Comparison of ENCODE assay signal across 23 cellular contexts in the genomic region with DNA sequence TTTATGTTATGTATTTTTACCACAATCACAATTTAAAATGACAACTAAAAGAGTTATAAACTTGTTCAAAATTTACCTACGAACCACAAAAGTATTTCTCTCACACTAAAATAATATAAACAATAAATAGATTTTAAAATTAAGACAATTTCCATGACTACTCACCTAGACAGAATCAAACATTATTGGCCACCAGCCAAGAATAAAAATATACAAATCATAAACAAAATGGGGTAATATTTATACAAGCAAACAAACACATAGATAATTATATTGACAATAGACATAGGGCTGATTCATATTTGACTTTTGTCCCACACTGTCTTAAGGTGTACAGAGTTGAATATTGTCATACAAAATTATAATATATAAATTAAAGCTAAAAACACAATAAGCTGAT.
"Had no signal": no experiment of that assay in that cellular context is flagged by ENCODE, and none has a peak within 500 bp of the region (broad histone marks: within the 10 kb centered on the region; RNA-seq: fewer than 3 reads in every experiment).

No MANE protein-coding gene starts in this region.

- H3K36me3 ChIP-seq: heart right ventricle, lower lobe of right lung, neural progenitor cell, prostate gland, sigmoid colon, stomach, tibial artery had no signal

- H3K4me3 ChIP-seq: dorsolateral prefrontal cortex, heart right ventricle, lower lobe of right lung, neural progenitor cell, prostate gland, sigmoid colon, stomach, testis, tibial artery had no signal

- H3K27ac ChIP-seq: dorsolateral prefrontal cortex, epithelial cell of prostate, heart right ventricle, lower lobe of right lung, neural progenitor cell, prostate gland, sigmoid colon, stomach, testis, tibial artery had no signal

- DNase-seq: dorsolateral prefrontal cortex; effector CD4-positive, alpha-beta T cell; foreskin fibroblast; glutamatergic neuron; heart right ventricle; hippocampal formation; islet precursor cell; left ventricle myocardium superior; lower lobe of right lung; naive thymus-derived CD8-positive, alpha-beta T cell; right cardiac atrium; sigmoid colon; stimulated activated CD4-positive, alpha-beta T cell treated with anti-CD3 and anti-CD28 coated beads, Interleukin-2, amount 100 ng/mL, for 24 hours; stimulated activated CD4-positive, alpha-beta T cell treated with anti-CD3 and anti-CD28 coated beads, Interleukin-4, amount 100 ng/mL, for 24 hours; stimulated activated naive CD4-positive, alpha-beta T cell treated with Interleukin-2 at 50 U/mL for 16 hours; stomach; testis; tibial artery had no signal

- H3K4me1 ChIP-seq: prostate gland, testis had no signal

- H3K9me3 ChIP-seq: heart right ventricle, lower lobe of right lung, prostate gland, sigmoid colon, stomach, testis, tibial artery had no signal

- ATAC-seq: esophagus mucosa; heart right ventricle; left ventricle myocardium superior; lower lobe of right lung; naive thymus-derived CD8-positive, alpha-beta T cell; right cardiac atrium; stimulated activated effector memory CD8-positive, alpha-beta T cell treated with anti-CD3 and anti-CD28 coated beads, Interleukin-12 subunit alpha, Interleukin-12 subunit beta, amount 100 ng/mL, for 72 hours had no signal

- H3K27me3 ChIP-seq: dorsolateral prefrontal cortex, neural progenitor cell, testis, tibial artery had no signal
